Comparison of ENCODE assay signal across 8 cellular contexts in the genomic region with DNA sequence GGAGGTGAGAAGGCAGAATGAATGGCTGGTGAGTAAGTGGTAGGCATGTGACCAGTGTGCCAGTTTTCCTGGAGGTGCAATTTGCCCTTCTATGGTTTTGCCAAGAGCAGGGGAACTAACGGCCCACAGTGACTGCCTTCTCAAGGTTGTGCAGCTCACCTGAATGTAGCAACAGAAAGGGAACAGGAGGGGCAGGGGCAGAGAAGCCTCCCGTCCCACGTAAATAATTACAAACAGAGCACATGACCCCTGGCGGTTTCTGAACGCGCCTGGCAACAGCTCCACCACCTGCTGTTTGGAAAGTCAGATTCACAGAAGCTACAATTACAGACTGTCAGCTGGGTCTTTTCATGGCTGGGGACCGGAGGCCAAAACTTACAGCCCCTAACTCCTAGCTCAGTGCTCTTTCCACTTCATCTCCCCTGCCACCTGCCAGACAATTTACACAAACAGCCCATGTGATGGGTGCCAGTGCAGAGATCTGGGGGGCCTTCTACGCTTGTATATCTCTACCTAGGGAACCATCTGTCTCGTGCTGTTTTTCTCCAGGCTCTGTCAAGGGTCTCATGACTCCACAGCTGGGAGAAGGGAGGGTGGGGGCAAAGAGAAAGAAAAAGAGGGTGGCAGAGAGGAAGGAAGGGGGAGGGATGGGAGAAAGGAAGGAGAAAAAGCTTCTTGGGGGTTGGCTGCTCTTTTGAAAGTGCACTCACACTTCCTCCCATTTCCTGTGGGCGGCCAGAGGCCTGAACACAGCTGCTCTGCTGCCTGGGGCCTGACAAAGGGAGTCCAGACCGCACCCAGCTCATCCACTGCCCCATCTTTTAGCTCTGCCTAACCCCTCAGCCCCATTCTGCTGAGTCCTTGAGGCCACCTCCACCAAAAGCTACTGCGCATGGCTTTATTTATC.
DNase-seq lines count a peak whose midpoint lies in the region; ATAC-seq and TF ChIP-seq lines count a peak whose summit lies in the region.

No MANE protein-coding gene starts in this region.

- peaks cover 35% of the 10 kb centered on the region for H3K36me3 Mint-ChIP-seq in activated naive CD8-positive, alpha-beta T cell treated with anti-CD3 and anti-CD28 coated beads, Interleukin-2, amount 10 ng/mL, durations not matched to agents 7 days and 5 days

- H3K4me3 Mint-ChIP-seq in activated naive CD8-positive, alpha-beta T cell treated with anti-CD3 and anti-CD28 coated beads, Interleukin-2, amount 10 ng/mL, durations not matched to agents 7 days and 5 days = peak overlapping the region; percentile 79

- peak overlapping the region; percentile 34 to 98 for H4K8ac ChIP-seq in IMR-90 (ENCODE audit: low read depth in 2 of 2, low read length in 2 of 2)

- TF ChIP-seq RAD21 in IMR-90 (IDR thresholded peaks at IDR 0.05; ENCODE audit: low read length) = peak; percentile 45

- H3K27me3 ChIP-seq in IMR-90 (ENCODE audit: control insufficient read depth, insufficient read depth, low read length) (no peaks in the 10 kb centered on the region), psoas muscle (ENCODE audit: insufficient read depth in 3 of 3, low read length in 2 of 3) (no peaks in the 10 kb centered on the region), WERI-Rb-1 (ENCODE audit: insufficient read depth, low read depth, severe bottlenecking) (no peaks in the 10 kb centered on the region)

- H3K27me3 Mint-ChIP-seq in activated naive CD8-positive, alpha-beta T cell treated with anti-CD3 and anti-CD28 coated beads, Interleukin-2, amount 10 ng/mL, durations not matched to agents 7 days and 5 days = no peaks in the 10 kb centered on the region

- peak overlapping the region; percentile 79 for H2BK5ac ChIP-seq in IMR-90 (ENCODE audit: low read depth, low read length, poor library complexity, severe bottlenecking)

- peak overlapping the region; percentile 90 for H3K23ac ChIP-seq in IMR-90 (ENCODE audit: low read depth, low read length)

- peak overlapping the region; percentile 75; the same call in 2 of the 3 replicates for H2BK15ac ChIP-seq in IMR-90 (ENCODE audit: low read depth, low read length)

- H3K27ac ChIP-seq in IMR-90 (ENCODE audit: insufficient read depth, low read length) (peak overlapping the region; percentile 83), RWPE1 (peak overlapping the region; percentile 51), psoas muscle (peak overlapping the region; percentile 96), WERI-Rb-1 (no peak overlapping the region)

- peak; percentile 65 for ATAC-seq in GM21381 (IDR thresholded peaks at IDR 0.05; ENCODE audit: unreplicated experiment)
- ATAC-seq in IMR-90 (ENCODE audit: low read depth) = peak; percentile 83
- peak; percentile 40 for ATAC-seq in activated naive CD8-positive, alpha-beta T cell treated with anti-CD3 and anti-CD28 coated beads, Interleukin-2, amount 10 ng/mL, durations not matched to agents 7 days and 5 days (ENCODE audit: low read depth)
- ATAC-seq in Right ventricle myocardium inferior = peak; percentile 86
- ATAC-seq in psoas muscle = peak; percentile 82 to 86 (median 84)

- dilution Hi-C loops in IMR-90 (cut with HindIII; ENCODE audit: low sequenced_read_pairs, unreplicated experiment) = no loop called here

- H3K4me2 ChIP-seq in IMR-90 (ENCODE audit: low read depth, low read length) = peak overlapping the region; percentile 21

- H3K4me3 ChIP-seq in IMR-90 (ENCODE audit: insufficient read depth, low read depth, low read length) (no peak overlapping the region), psoas muscle (no peak overlapping the region), WERI-Rb-1 (ENCODE audit: low read depth, low read length) (no peak overlapping the region)

- 50% methylated on average over 2 of the region's 12 CpGs; no CpG with 5 or more reads in 1 of the 2 experiments for WGBS in IMR-90 (ENCODE audit: extremely low coverage in 2 of 2, insufficient read length in 1 of 2), 2 experiments
- WGBS in psoas muscle, 3 donors = 9 to 15% (median 12%) methylated on average over 12 of the region's 12 CpGs

- peak overlapping the region; percentile 43 for H3K9ac ChIP-seq in IMR-90 (ENCODE audit: low read depth, low read length)

- H3K36me3 ChIP-seq in IMR-90 (ENCODE audit: control insufficient read depth, insufficient read depth, low read length) = peaks cover 46% of the 10 kb centered on the region
- peaks cover 11 to 55% of the 10 kb centered on the region in 2 donors for H3K36me3 ChIP-seq in psoas muscle (ENCODE audit: insufficient read depth in 1 of 2, low read depth in 1 of 2)
- peaks cover 96% of the 10 kb centered on the region for H3K36me3 ChIP-seq in WERI-Rb-1

- H2BK20ac ChIP-seq in IMR-90 (ENCODE audit: low read depth, low read length) = peak overlapping the region; percentile 82; the same call in 1 of the 2 replicates

- H4K91ac ChIP-seq in IMR-90 (ENCODE audit: insufficient read depth, low read depth, low read length) = peak overlapping the region; percentile 87

- no peak for TF ChIP-seq POLR2A in IMR-90 (IDR thresholded peaks at IDR 0.05; ENCODE audit: low read depth, low read length)

- H3K4ac ChIP-seq in IMR-90 (ENCODE audit: low read depth, low read length) = peak overlapping the region; percentile 96

- H3K9me3 Mint-ChIP-seq in activated naive CD8-positive, alpha-beta T cell treated with anti-CD3 and anti-CD28 coated beads, Interleukin-2, amount 10 ng/mL, durations not matched to agents 7 days and 5 days = no peaks in the 10 kb centered on the region

- peak; percentile 36 for TF ChIP-seq CTCF in IMR-90 (conservative IDR thresholded peaks at IDR 0.05; ENCODE audit: low read depth, low read length)
- no peak for TF ChIP-seq CTCF in RWPE1 (conservative IDR thresholded peaks at IDR 0.05; ENCODE audit: low read depth)
- TF ChIP-seq CTCF in psoas muscle (IDR thresholded peaks at IDR 0.05) = peak; percentile 42
- TF ChIP-seq CTCF in WERI-Rb-1 (IDR thresholded peaks at IDR 0.05; ENCODE audit: low read depth, low read length) = no peak

- peak overlapping the region; percentile 95 for H2AK5ac ChIP-seq in IMR-90 (ENCODE audit: low read depth, low read length)

- no peaks in the 10 kb centered on the region for H3K9me3 ChIP-seq in IMR-90 (ENCODE audit: control insufficient read depth, insufficient read depth, low read length)
- no peaks in the 10 kb centered on the region for H3K9me3 ChIP-seq in psoas muscle
- no peaks in the 10 kb centered on the region for H3K9me3 ChIP-seq in WERI-Rb-1 (ENCODE audit: severe bottlenecking)

- in situ Hi-C loops in IMR-90 (cut with MboI; ENCODE audit: low sequenced_read_pairs) = no loop called here

- H3K14ac ChIP-seq in IMR-90 (replicated peaks; ENCODE audit: low read depth, low read length) = peak overlapping the region; percentile 93

- peaks cover 33% of the 10 kb centered on the region for H3K9me1 ChIP-seq in IMR-90 (ENCODE audit: insufficient read depth, low read length)

- peak overlapping the region; percentile 89 for H3K18ac ChIP-seq in IMR-90 (ENCODE audit: low read depth, low read length)

- DNase-seq in DMS53 treated with DMSO at 0.1 percent for 48 hours (lab: John Stamatoyannopoulos, UW; ENCODE audit: unreplicated experiment) (peak; percentile 9), IMR-90 (peak; percentile 86), RWPE1 (ENCODE audit: low spot score) (peak; percentile 25), Right ventricle myocardium inferior (ENCODE audit: missing footprints) (peak; percentile 92), psoas muscle (peak; percentile 79 to 91), WERI-Rb-1 (no peak)
- DNase-seq in activated naive CD8-positive, alpha-beta T cell treated with anti-CD3 and anti-CD28 coated beads, Interleukin-2, amount 10 ng/mL, durations not matched to agents 7 days and 5 days = peak; percentile 66

- BruUV-seq in IMR-90 (replicated peaks; lab: Mats Ljungman, UMichigan) = no TSS peak

- no peaks in the 10 kb centered on the region; the same call in 1 of the 2 replicates for H4K20me1 ChIP-seq in IMR-90 (ENCODE audit: insufficient read depth, low read length)

- H2AFZ ChIP-seq in IMR-90 (replicated peaks; ENCODE audit: low read length, poor library complexity) = peak overlapping the region; percentile 86

- peak overlapping the region; percentile 40; the same call in 1 of the 2 replicates for H3K56ac ChIP-seq in IMR-90 (ENCODE audit: extremely low read depth, insufficient read depth, low read length)

- POLR2A ChIA-PET in IMR-90 (lab: Charles Lee; ENCODE audit: unreplicated experiment) (interaction anchor here (0.6 kb wide), 1 partner anchor 214 kb away, joined by 10 read pairs; no protein-coding TSS in a partner anchor), RWPE1 (lab: Yijun Ruan, JAX; ENCODE audit: low non-redundant PET) (no interaction called here)
- POLR2A ChIA-PET in activated naive CD8-positive, alpha-beta T cell treated with anti-CD3 and anti-CD28 coated beads, Interleukin-2, amount 10 ng/mL, durations not matched to agents 7 days and 5 days (lab: Charles Lee) = interaction anchor here (0.9 to 5.1 kb wide), 21 partner anchors 9 to 389 kb away, joined by 3 to 74 read pairs (median 5); partner anchors contain the start of gene ST3GAL5

- H3K4me1 Mint-ChIP-seq in activated naive CD8-positive, alpha-beta T cell treated with anti-CD3 and anti-CD28 coated beads, Interleukin-2, amount 10 ng/mL, durations not matched to agents 7 days and 5 days = peaks cover 67% of the 10 kb centered on the region

- peak overlapping the region; percentile 94 for H2BK120ac ChIP-seq in IMR-90 (ENCODE audit: low read depth, low read length)

- peak overlapping the region; percentile 96 for H2AK9ac ChIP-seq in IMR-90 (replicated peaks; ENCODE audit: low read depth, low read length, poor library complexity)

- CTCF ChIA-PET in IMR-90 (lab: Yijun Ruan, JAX) (interaction anchor here (0.6 to 2.2 kb wide), 7 partner anchors 11 to 209 kb away, joined by 3 to 6 read pairs (median 3); partner anchors contain the start of gene ST3GAL5), RWPE1 (lab: Yijun Ruan, JAX) (interaction anchor here (0.8 to 3.0 kb wide), 3 partner anchors 43 to 311 kb away, joined by 4 to 14 read pairs (median 4); no protein-coding TSS in a partner anchor)

- peak overlapping the region; percentile 96 for H4K5ac ChIP-seq in IMR-90 (ENCODE audit: low read depth, low read length)

- H3K4me1 ChIP-seq in IMR-90 (ENCODE audit: control insufficient read depth, insufficient read depth, low read length) (peaks cover 29% of the 10 kb centered on the region), psoas muscle (peaks cover 60% of the 10 kb centered on the region)

- intact Hi-C loops in IMR-90 (cut with micrococcal nuclease) = loop anchor here (2.0 to 5.0 kb wide), 4 partner anchors 37 to 209 kb away; no protein-coding TSS in a partner anchor
- intact Hi-C loops in Right ventricle myocardium inferior (cut with DNase I) = loop anchor here (5.0 kb wide), 1 partner anchor 36 kb away; no protein-coding TSS in a partner anchor
- intact Hi-C loops in psoas muscle (cut with DNase I) = loop anchor here (2.0 to 5.0 kb wide), 3 partner anchors 33 to 149 kb away; partner anchors contain the start of gene ST3GAL5 (in 1 of the 2)

- H3K79me1 ChIP-seq in IMR-90 (ENCODE audit: low read depth in 1 of 2, low read length in 2 of 2) = peaks cover 0 to 37% of the 10 kb centered on the region in 2 experiments; a peak in 2 of 4 replicates

- H3K27ac Mint-ChIP-seq in activated naive CD8-positive, alpha-beta T cell treated with anti-CD3 and anti-CD28 coated beads, Interleukin-2, amount 10 ng/mL, durations not matched to agents 7 days and 5 days = peak overlapping the region; percentile 99

TF ChIP-seq in IMR-90, 13 proteins besides CTCF, POLR2A, EP300 and RAD21 (continues in another document):
- TF ChIP-seq RFX5 (IDR thresholded peaks at IDR 0.05; ENCODE audit: low read depth, low read length) = no peak
- TF ChIP-seq BHLHE40 (IDR thresholded peaks at IDR 0.05; ENCODE audit: low read depth, low read length) = peak; percentile 71

Comparison
In these comparisons a context has a peak if more than half of its experiments do, and no peak if none do; other contexts are left out.
1. CTCF ChIP-seq: peak in IMR-90 (single experiment) and psoas muscle (single experiment); none in RWPE1 (single experiment) and WERI-Rb-1 (single experiment).
2. Peak in every context shown above with its lines, with median percentiles within 50 percentile points of each other: ATAC-seq.